ENCODE assay signal across 11 cellular contexts in the genomic region with DNA sequence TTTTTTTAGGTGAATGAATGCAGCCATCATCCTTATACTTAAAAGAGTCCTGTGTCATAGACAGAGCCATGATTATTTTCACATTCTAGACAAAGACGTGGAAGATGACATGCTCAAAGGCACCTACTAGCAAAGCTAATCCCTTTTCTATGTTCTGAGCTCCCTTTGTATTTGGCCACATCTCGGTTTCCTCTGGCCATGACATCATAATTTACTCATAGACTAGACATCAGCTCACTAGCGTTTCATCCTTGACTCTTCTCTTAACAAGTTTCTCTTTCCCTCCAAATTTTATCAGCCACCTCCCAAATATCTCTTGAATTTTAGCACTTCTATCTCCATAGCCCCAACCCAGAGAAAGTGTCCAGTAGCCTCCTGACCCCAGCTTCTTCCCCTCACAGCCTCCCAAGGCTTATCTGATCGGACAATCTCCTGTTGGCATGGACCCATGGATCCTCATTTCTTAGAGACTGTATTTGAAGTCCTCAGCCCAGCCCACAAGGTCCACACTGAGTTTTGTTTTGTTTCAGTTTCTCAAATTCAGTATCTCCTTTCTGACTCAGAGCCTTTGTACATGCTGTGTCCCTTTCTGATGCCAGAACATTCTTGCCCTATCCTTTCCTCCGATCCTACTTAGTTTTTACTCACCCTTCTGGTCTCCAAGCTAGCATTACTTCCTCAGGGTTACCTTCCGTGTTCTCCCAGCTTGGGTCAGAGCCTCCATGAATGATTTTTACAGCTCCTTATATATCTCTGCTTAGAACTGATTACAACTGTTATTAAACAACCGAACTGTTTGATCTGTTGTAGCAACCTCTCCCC. TPM values are rescaled to one million over a fixed set of nuclear protein-coding genes. Genes with fewer than 3 reads are reported as not detected.
DNase-seq lines count a peak whose midpoint lies in the region; ATAC-seq and TF ChIP-seq lines count a peak whose summit lies in the region.
"Had no signal": no experiment of that assay in that cellular context is flagged by ENCODE, and none has a peak within 500 bp of the region (broad histone marks: within the 10 kb centered on the region; RNA-seq: fewer than 3 reads in every experiment).

No MANE protein-coding gene starts in this region.

- peaks cover 43% of the 10 kb centered on the region for H3K4me1 ChIP-seq in suprapubic skin

- TF ChIP-seq CTCF in fibroblast of pulmonary artery (IDR thresholded peaks at IDR 0.05; ENCODE audit: low read length, missing control alignments) (no peak), suprapubic skin (IDR thresholded peaks at IDR 0.05) (no peak)

- no peaks in the 10 kb centered on the region for H3K36me3 ChIP-seq in suprapubic skin

- DNase-seq in activated CD8-positive, alpha-beta memory T cell treated with anti-CD3 and anti-CD28 coated beads for 24 hours = peak; percentile 56
- DNase-seq in activated CD8-positive, alpha-beta memory T cell treated with anti-CD3 and anti-CD28 coated beads, Interleukin-2, amount 50 U/mL, for 4 hours = no peak
- no peak for DNase-seq in activated T-cell treated with anti-CD3 and anti-CD28 coated beads, Interleukin-2, amount 50 U/mL, for 72 hours
- peak; percentile 70 for DNase-seq in fibroblast of pulmonary artery (ENCODE audit: low read depth)
- peak; percentile 27 to 38 for DNase-seq in suprapubic skin (ENCODE audit: low spot score in 2 of 2)
- no peak for DNase-seq in SK-N-DZ (ENCODE audit: low spot score)
- DNase-seq: NCI-H1048; stimulated activated CD4-positive, alpha-beta T cell treated with anti-CD3 and anti-CD28 coated beads, Interleukin-12 subunit alpha, Interleukin-12 subunit beta, amount 100 ng/mL, for 4 hours had no signal

- no peak for TF ChIP-seq POLR2A in suprapubic skin (IDR thresholded peaks at IDR 0.05)

- H3K36me3 Mint-ChIP-seq in activated T-cell treated with anti-CD3 and anti-CD28 coated beads, Interleukin-2, amount 50 U/mL, for 72 hours (ENCODE audit: insufficient read depth in 2 of 2) = no peaks in the 10 kb centered on the region

- H3K27me3 Mint-ChIP-seq in activated T-cell treated with anti-CD3 and anti-CD28 coated beads, Interleukin-2, amount 50 U/mL, for 72 hours (ENCODE audit: low read depth) = no peaks in the 10 kb centered on the region

- WGBS in suprapubic skin = 75% methylated on average over 7 of the region's 7 CpGs

- peak overlapping the region; percentile 48 for H3K27ac ChIP-seq in suprapubic skin
- H3K27ac ChIP-seq: RWPE1 had no signal

- TF ChIP-seq EP300 in suprapubic skin (IDR thresholded peaks at IDR 0.05) = no peak

- H3K4me1 Mint-ChIP-seq in activated T-cell treated with anti-CD3 and anti-CD28 coated beads, Interleukin-2, amount 50 U/mL, for 72 hours (ENCODE audit: low read depth) = peaks cover 79% of the 10 kb centered on the region

- H3K9me3 Mint-ChIP-seq in activated T-cell treated with anti-CD3 and anti-CD28 coated beads, Interleukin-2, amount 50 U/mL, for 72 hours = no peaks in the 10 kb centered on the region

- H3K4me3 ChIP-seq in fibroblast of pulmonary artery (replicated peaks; ENCODE audit: low read depth, low read length) (no peak overlapping the region), suprapubic skin (no peak overlapping the region)

- H3K27ac Mint-ChIP-seq in activated T-cell treated with anti-CD3 and anti-CD28 coated beads, Interleukin-2, amount 50 U/mL, for 72 hours = peak overlapping the region; percentile 88

- ATAC-seq in activated T-cell treated with anti-CD3 and anti-CD28 coated beads, Interleukin-2, amount 50 U/mL, for 72 hours (replicated peaks in 1 of 2) = peak; percentile 75 to 81
- no peak for ATAC-seq in GM19324 (IDR thresholded peaks at IDR 0.05; ENCODE audit: low FRiP score, unreplicated experiment)
- ATAC-seq in HG02610 (IDR thresholded peaks at IDR 0.05; ENCODE audit: unreplicated experiment) = no peak

- H3K27me3 ChIP-seq in suprapubic skin = no peaks in the 10 kb centered on the region

- peak overlapping the region; percentile 64 to 73 for H3K4me3 Mint-ChIP-seq in activated T-cell treated with anti-CD3 and anti-CD28 coated beads, Interleukin-2, amount 50 U/mL, for 72 hours

- H3K9me3 ChIP-seq in suprapubic skin = no peaks in the 10 kb centered on the region

RNA-seq across cellular contexts. Expression of gene EPS8L3, which starts 33.0 kb away (rescaled TPM):
- not detected for total RNA-seq in activated T-cell treated with anti-CD3 and anti-CD28 coated beads, Interleukin-2, amount 50 U/mL, for 72 hours
- total RNA-seq in suprapubic skin = not detected
- 0.63 and 1.2 TPM in 2 replicates for polyA plus RNA-seq in SK-N-DZ (2014; cell fraction: cytosol; rRNA removed)
- 0.64 and 21.2 TPM in 2 replicates for polyA plus RNA-seq in SK-N-DZ (2014; cell fraction: nucleus; rRNA removed)

RNA-seq across cellular contexts. Expression of gene GSTM3, which starts 55.9 kb away (rescaled TPM):
- total RNA-seq in activated T-cell treated with anti-CD3 and anti-CD28 coated beads, Interleukin-2, amount 50 U/mL, for 72 hours = 10 to 100 TPM in 1 of 2 donors, 1 to 10 TPM in 1; 8.1 to 13.3 TPM
- total RNA-seq in suprapubic skin = 100 to 1,000 TPM in 2 of 4 donors, 10 to 100 TPM in 2; 65.9 to 288 (median 114) TPM
- 127 and 135 TPM in 2 replicates for polyA plus RNA-seq in SK-N-DZ (2014; cell fraction: cytosol; rRNA removed)
- polyA plus RNA-seq in SK-N-DZ (2014; cell fraction: nucleus; rRNA removed) = 72.0 and 83.5 TPM in 2 replicates

Comparison
In these comparisons a context has a peak if more than half of its experiments do, and no peak if none do; other contexts are left out.
1. DNase-seq: peak in activated CD8-positive, alpha-beta memory T cell treated with anti-CD3 and anti-CD28 coated beads for 24 hours (single experiment), fibroblast of pulmonary artery (single experiment) and suprapubic skin (2 of 2); none in activated CD8-positive, alpha-beta memory T cell treated with anti-CD3 and anti-CD28 coated beads, Interleukin-2, amount 50 U/mL, for 4 hours (single experiment), activated T-cell treated with anti-CD3 and anti-CD28 coated beads, Interleukin-2, amount 50 U/mL, for 72 hours (0 of 2) and SK-N-DZ (single experiment).
2. ATAC-seq: peak in activated T-cell treated with anti-CD3 and anti-CD28 coated beads, Interleukin-2, amount 50 U/mL, for 72 hours (2 of 2); none in GM19324 (single experiment) and HG02610 (single experiment).
3. RNA of gene GSTM3, which starts 55.9 kb away (total RNA-seq): 65.9 to 288 TPM in suprapubic skin; 8.1 to 13.3 TPM in activated T-cell treated with anti-CD3 and anti-CD28 coated beads, Interleukin-2, amount 50 U/mL, for 72 hours; every median in the first group is over 4 times any median in the second.